ENCODE assay signal across 17 cellular contexts in genomic region chr9:136674786-136675349, GRCh38. TPM values are rescaled to one million over a fixed set of nuclear protein-coding genes. Genes with fewer than 3 reads are reported as not detected.
DNase-seq lines count a peak whose midpoint lies in the region; ATAC-seq and TF ChIP-seq lines count a peak whose summit lies in the region.
"Had no signal": no experiment of that assay in that cellular context is flagged by ENCODE, and none has a peak within 500 bp of the region (broad histone marks: within the 10 kb centered on the region; RNA-seq: fewer than 3 reads in every experiment).

No MANE protein-coding gene starts in this region.

- H3K36me3 ChIP-seq in Peyer's patch = peaks cover 0 to 49% (median 0%) of the 10 kb centered on the region in 3 donors
- peaks cover 43% of the 10 kb centered on the region for H3K36me3 ChIP-seq in left ventricle myocardium inferior
- H3K36me3 ChIP-seq in mucosa of descending colon (ENCODE audit: low read depth) = no peaks in the 10 kb centered on the region
- H3K36me3 ChIP-seq in mammary epithelial cell (ENCODE audit: insufficient read depth, low read length) = peaks cover 2% of the 10 kb centered on the region

- TF ChIP-seq CTCF in Peyer's patch (IDR thresholded peaks at IDR 0.05) = peak in 1 of 6 experiments; percentile 3
- TF ChIP-seq CTCF in left ventricle myocardium inferior (IDR thresholded peaks at IDR 0.05; ENCODE audit: borderline replicate concordance) = no peak
- no peak for TF ChIP-seq CTCF in mucosa of descending colon (IDR thresholded peaks at IDR 0.05)
- no peak for TF ChIP-seq CTCF in mammary epithelial cell (conservative IDR thresholded peaks at IDR 0.05 in 1 of 2, IDR thresholded peaks at IDR 0.05 in 1 of 2; ENCODE audit: extremely low read depth in 1 of 2, insufficient read depth in 1 of 2, low read depth in 1 of 2, low read length in 2 of 2)

- H3K4me1 ChIP-seq in Peyer's patch (peaks cover 0 to 77% (median 2%) of the 10 kb centered on the region in 4 donors), left ventricle myocardium inferior (peaks cover 42% of the 10 kb centered on the region), mucosa of descending colon (ENCODE audit: low read depth) (peaks cover 24% of the 10 kb centered on the region), mammary epithelial cell (ENCODE audit: insufficient read depth, low read length) (peaks cover 3% of the 10 kb centered on the region)

- H2AFZ ChIP-seq in mammary epithelial cell (ENCODE audit: low read depth, low read length) = no peak overlapping the region

- no TSS peak for BruUV-seq in mammary epithelial cell (replicated peaks; lab: Mats Ljungman, UMichigan)

- no peak overlapping the region for H3K4me3 Mint-ChIP-seq in activated T-cell treated with anti-CD3 and anti-CD28 coated beads, Interleukin-2, amount 50 U/mL, for 4 hours
- H3K4me3 Mint-ChIP-seq: activated CD4-positive, alpha-beta T cell treated with anti-CD3 and anti-CD28 coated beads, Interleukin-2, amount 10 ng/mL, durations not matched to agents 24 days and 14 days; activated naive CD8-positive, alpha-beta T cell; immature natural killer cell; T-helper 1 cell treated with Interleukin-12 subunit alpha and Interleukin-12 subunit beta and Interleukin-4 antibody, amounts not matched to agents 30 μg/mL and 1 μg/mL, for 36 hours had no signal

- intact Hi-C loops in left ventricle myocardium inferior (cut with micrococcal nuclease) (no loop called here), mucosa of descending colon (cut with DNase I, micrococcal nuclease) (no loop called here), mammary epithelial cell (cut with micrococcal nuclease) (no loop called here)

- H3K9me3 Mint-ChIP-seq in activated T-cell treated with anti-CD3 and anti-CD28 coated beads, Interleukin-2, amount 50 U/mL, for 4 hours = no peaks in the 10 kb centered on the region
- H3K9me3 Mint-ChIP-seq: activated CD4-positive, alpha-beta T cell treated with anti-CD3 and anti-CD28 coated beads, Interleukin-2, amount 10 ng/mL, durations not matched to agents 24 days and 14 days; immature natural killer cell; T-helper 1 cell treated with Interleukin-12 subunit alpha and Interleukin-12 subunit beta and Interleukin-4 antibody, amounts not matched to agents 30 μg/mL and 1 μg/mL, for 36 hours had no signal

- dilution Hi-C loops in mammary epithelial cell (cut with HindIII; ENCODE audit: low sequenced_read_pairs) = loop anchor here (10.0 kb wide), 1 partner anchor 130 kb away; the partner anchor contains the start of gene NOTCH1

- in situ Hi-C loops in mammary epithelial cell (cut with MboI; ENCODE audit: low sequenced_read_pairs in 2 of 2) = no loop called here

- no peaks in the 10 kb centered on the region for H3K9me3 ChIP-seq in Peyer's patch
- no peaks in the 10 kb centered on the region for H3K9me3 ChIP-seq in left ventricle myocardium inferior (replicated peaks)
- H3K9me3 ChIP-seq in mucosa of descending colon = no peaks in the 10 kb centered on the region
- H3K9me3 ChIP-seq in mammary epithelial cell (replicated peaks; ENCODE audit: insufficient read depth, low read length) = no peaks in the 10 kb centered on the region
- H3K9me3 ChIP-seq: psoas muscle, thyroid gland had no signal

- H3K4me1 Mint-ChIP-seq in activated T-cell treated with anti-CD3 and anti-CD28 coated beads, Interleukin-2, amount 50 U/mL, for 4 hours (ENCODE audit: low read depth) = no peaks in the 10 kb centered on the region
- H3K4me1 Mint-ChIP-seq: activated CD4-positive, alpha-beta T cell treated with anti-CD3 and anti-CD28 coated beads, Interleukin-2, amount 10 ng/mL, durations not matched to agents 24 days and 14 days; immature natural killer cell had no signal

- CTCF ChIA-PET in mammary epithelial cell (lab: Charles Lee; ENCODE audit: low non-redundant PET) = no interaction called here

- peak; percentile 95 for DNase-seq in COLO668 (lab: John Stamatoyannopoulos, UW; ENCODE audit: unreplicated experiment)
- DNase-seq in Peyer's patch = peak in 2 of 3 donors; percentile 83 to 87
- no peak for DNase-seq in left ventricle myocardium inferior
- peak; percentile 83 to 88 (median 88) for DNase-seq in mucosa of descending colon
- no peak for DNase-seq in mammary epithelial cell
- no peak for DNase-seq in ecto neural progenitor cell (ENCODE audit: low spot score)
- no peak for DNase-seq in activated T-cell treated with anti-CD3 and anti-CD28 coated beads, Interleukin-2, amount 50 U/mL, for 4 hours
- DNase-seq in CD1c-positive myeloid dendritic cell (ENCODE audit: extremely low spot score) = no peak
- DNase-seq: activated CD4-positive, alpha-beta T cell treated with anti-CD3 and anti-CD28 coated beads, Interleukin-2, amount 10 ng/mL, durations not matched to agents 24 days and 14 days; caudate nucleus; immature natural killer cell; psoas muscle; stimulated activated CD4-positive, alpha-beta T cell treated with anti-CD3 and anti-CD28 coated beads, Interleukin-2, amount 100 ng/mL, for 24 hours; thyroid gland had no signal

- peaks cover 2% of the 10 kb centered on the region for H3K79me2 ChIP-seq in mammary epithelial cell (ENCODE audit: insufficient read depth, low read length)

- no peak for TF ChIP-seq POLR2A in Peyer's patch (IDR thresholded peaks at IDR 0.05)

- H3K4me3 ChIP-seq in Peyer's patch (no peak overlapping the region), left ventricle myocardium inferior (no peak overlapping the region), mucosa of descending colon (no peak overlapping the region), mammary epithelial cell (replicated peaks in 1 of 3; ENCODE audit: insufficient read depth in 1 of 3, low read depth in 2 of 3, low read length in 3 of 3) (no peak overlapping the region)
- H3K4me3 ChIP-seq: psoas muscle, thyroid gland had no signal

- 91% methylated on average over 6 of the region's 11 CpGs for WGBS in mammary epithelial cell (ENCODE audit: low coverage, missing lambda C conversion rate)

- peak overlapping the region in 3 of 4 donors; percentile 57 to 91 (median 78) for H3K27ac ChIP-seq in Peyer's patch
- H3K27ac ChIP-seq in left ventricle myocardium inferior (replicated peaks) = peak overlapping the region; percentile 87
- H3K27ac ChIP-seq in mammary epithelial cell (ENCODE audit: insufficient read depth, low read depth, low read length) = no peak overlapping the region
- H3K27ac ChIP-seq: psoas muscle, thyroid gland had no signal

- no peaks in the 10 kb centered on the region for H3K36me3 Mint-ChIP-seq in activated T-cell treated with anti-CD3 and anti-CD28 coated beads, Interleukin-2, amount 50 U/mL, for 4 hours (ENCODE audit: insufficient read depth)
- H3K36me3 Mint-ChIP-seq: activated naive CD8-positive, alpha-beta T cell; immature natural killer cell had no signal

- H3K27me3 Mint-ChIP-seq in activated T-cell treated with anti-CD3 and anti-CD28 coated beads, Interleukin-2, amount 50 U/mL, for 4 hours (ENCODE audit: low read depth) = no peaks in the 10 kb centered on the region
- H3K27me3 Mint-ChIP-seq: activated CD4-positive, alpha-beta T cell treated with anti-CD3 and anti-CD28 coated beads, Interleukin-2, amount 10 ng/mL, durations not matched to agents 24 days and 14 days; activated naive CD8-positive, alpha-beta T cell had no signal

- peak; percentile 74 for ATAC-seq in mucosa of descending colon
- no peak for ATAC-seq in activated T-cell treated with anti-CD3 and anti-CD28 coated beads, Interleukin-2, amount 50 U/mL, for 4 hours
- ATAC-seq: psoas muscle had no signal

- no peak overlapping the region for H3K9ac ChIP-seq in mammary epithelial cell (ENCODE audit: insufficient read depth, low read length)

- no peaks in the 10 kb centered on the region for H4K20me1 ChIP-seq in mammary epithelial cell (ENCODE audit: insufficient read depth, low read length)

- H3K27me3 ChIP-seq in Peyer's patch (no peaks in the 10 kb centered on the region), left ventricle myocardium inferior (ENCODE audit: low read depth) (no peaks in the 10 kb centered on the region), mammary epithelial cell (ENCODE audit: insufficient read depth, low read length) (no peaks in the 10 kb centered on the region)
- H3K27me3 ChIP-seq: thyroid gland had no signal

- no peak overlapping the region for H3K4me2 ChIP-seq in mammary epithelial cell (ENCODE audit: insufficient read depth, low read depth, low read length)

RNA-seq across cellular contexts. Expression of gene EGFL7, which starts 12.2 kb away (rescaled TPM):
- total RNA-seq in Peyer's patch (10 to 100 TPM; 21.5 to 77.6 (median 46.0) TPM), left ventricle myocardium inferior (81.5 TPM), mucosa of descending colon (10 to 100 TPM; 15.9 to 43.4 (median 18.9) TPM), mammary epithelial cell (1 to 10 TPM; 2.8 to 8.2 TPM)
- 8.7 TPM for polyA plus RNA-seq in mammary epithelial cell
- 1.9 TPM for polyA minus RNA-seq in mammary epithelial cell
- 1 to 10 TPM; 2.3 to 4.3 (median 3.2) TPM for total RNA-seq in activated T-cell treated with anti-CD3 and anti-CD28 coated beads, Interleukin-2, amount 50 U/mL, for 4 hours

RNA-seq across cellular contexts. Expression of gene AGPAT2, which starts 12.4 kb away (rescaled TPM):
- total RNA-seq in Peyer's patch (100 to 1,000 TPM in 3 of 4 donors, 10 to 100 TPM in 1; 97.4 to 802 (median 479) TPM), left ventricle myocardium inferior (48.8 TPM), mucosa of descending colon (100 to 1,000 TPM; 113 to 296 (median 152) TPM), mammary epithelial cell (10 to 100 TPM; 37.3 to 49.6 TPM)
- 42.3 TPM for polyA plus RNA-seq in mammary epithelial cell
- polyA minus RNA-seq in mammary epithelial cell = 74.1 TPM
- total RNA-seq in activated T-cell treated with anti-CD3 and anti-CD28 coated beads, Interleukin-2, amount 50 U/mL, for 4 hours = 10 to 100 TPM; 11.4 to 14.3 (median 11.7) TPM

RNA-seq across cellular contexts. Expression of gene DIPK1B, which starts 37.5 kb away (rescaled TPM):
- total RNA-seq in Peyer's patch = 1 to 10 TPM in 3 of 4 donors, under 1 TPM in 1; 0.70 to 5.8 (median 2.6) TPM
- total RNA-seq in left ventricle myocardium inferior = 21.4 TPM
- total RNA-seq in mucosa of descending colon = 1 to 10 TPM; 1.0 to 10.0 (median 2.9) TPM
- under 1 TPM; 0.35 to 0.50 TPM for total RNA-seq in mammary epithelial cell
- 0.33 TPM for polyA plus RNA-seq in mammary epithelial cell
- polyA minus RNA-seq in mammary epithelial cell = not detected
- total RNA-seq in activated T-cell treated with anti-CD3 and anti-CD28 coated beads, Interleukin-2, amount 50 U/mL, for 4 hours = under 1 TPM in 2 of 3 donors, not detected in 1; 0.16 to 0.18 TPM
- total RNA-seq: RPMI7951 had no signal

Comparison
In these comparisons a context has a peak if more than half of its experiments do, and no peak if none do; other contexts are left out.
1. DNase-seq: peak in COLO668 (single experiment), Peyer's patch (2 of 3) and mucosa of descending colon (3 of 3); none in left ventricle myocardium inferior (single experiment), mammary epithelial cell (single experiment), ecto neural progenitor cell (single experiment), activated T-cell treated with anti-CD3 and anti-CD28 coated beads, Interleukin-2, amount 50 U/mL, for 4 hours (single experiment) and CD1c-positive myeloid dendritic cell (single experiment).